ENCODE assay signal across 8 cellular contexts in the genomic region with DNA sequence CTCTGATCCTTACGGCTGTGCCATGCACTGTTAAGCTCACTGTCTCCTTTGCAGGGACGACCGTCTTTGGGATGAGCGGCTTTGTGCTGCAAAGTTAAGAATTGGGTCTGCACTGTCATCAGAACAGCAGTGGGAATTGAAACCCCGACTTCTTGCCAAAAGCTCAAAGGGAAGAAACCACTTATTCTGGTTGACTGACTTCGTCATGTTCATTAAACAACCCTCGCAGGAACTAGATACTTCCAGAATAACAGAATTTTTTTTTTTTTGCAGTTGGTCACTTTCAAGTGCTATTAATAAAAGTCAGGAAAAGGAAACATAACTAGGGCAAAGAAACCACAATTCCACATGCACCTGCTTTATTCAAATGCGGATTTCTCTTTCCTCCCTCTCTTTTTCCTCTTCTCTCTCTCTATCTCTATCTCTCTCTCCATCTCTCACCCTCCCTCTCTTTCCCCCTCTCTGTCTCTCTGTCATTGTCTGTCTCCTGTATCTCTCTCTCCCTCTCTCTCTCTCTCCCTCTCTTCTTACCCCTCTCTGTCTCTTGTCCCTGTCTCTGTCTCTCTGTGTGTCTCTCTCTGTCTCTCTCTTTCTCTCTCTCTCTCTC. TPM values are rescaled to one million over a fixed set of nuclear protein-coding genes. Genes with fewer than 3 reads are reported as not detected.
A peak's percentile ranks its signal among the peaks of the same experiment; 100 is the strongest.
DNase-seq lines count a peak whose midpoint lies in the region; ATAC-seq and TF ChIP-seq lines count a peak whose summit lies in the region.
"Had no signal": no experiment of that assay in that cellular context is flagged by ENCODE, and none has a peak within 500 bp of the region (broad histone marks: within the 10 kb centered on the region; RNA-seq: fewer than 3 reads in every experiment).

No MANE protein-coding gene starts in this region.

- H3K27ac ChIP-seq in left lung: no peak overlapping the region

- peaks cover 0 to 27% of the 10 kb centered on the region in 2 donors for H3K4me1 ChIP-seq in left lung

- DNase-seq in left lung (peak in 1 of 2 donors; percentile 20), NCI-H510A (lab: John Stamatoyannopoulos, UW) (no peak), putamen (ENCODE audit: low spot score) (no peak)
- DNase-seq: NCI-H1694 had no signal

- intact Hi-C loops in left lung (cut with DNase I): no loop called here

- H3K9me3 ChIP-seq in left lung: no peaks in the 10 kb centered on the region

- peak; percentile 87 for ATAC-seq in GM18870 (IDR thresholded peaks at IDR 0.05; ENCODE audit: unreplicated experiment)
- peak; percentile 85 for ATAC-seq in GM21576 (IDR thresholded peaks at IDR 0.05; ENCODE audit: unreplicated experiment)
- ATAC-seq in HG03460 (IDR thresholded peaks at IDR 0.05; ENCODE audit: unreplicated experiment): peak; percentile 81
- peak; percentile 33 for ATAC-seq in left lung
- ATAC-seq in HG03457 (IDR thresholded peaks at IDR 0.05; ENCODE audit: unreplicated experiment): no peak

- H3K4me3 ChIP-seq in left lung: no peak overlapping the region

- TF ChIP-seq CTCF in left lung (IDR thresholded peaks at IDR 0.05): no peak

- H3K36me3 ChIP-seq in left lung: no peaks in the 10 kb centered on the region

- H3K27me3 ChIP-seq in left lung: no peaks in the 10 kb centered on the region

RNA-seq across cellular contexts. Expression of a gene that starts 12.3 kb away (rescaled TPM):
- total RNA-seq in left lung: 10 to 100 TPM in 1 of 2 donors, 1 to 10 TPM in 1; 1.0 to 17.6 TPM

RNA-seq across cellular contexts. Expression of a gene that starts 17.2 kb away (rescaled TPM):
- 10 to 100 TPM; 29.6 to 38.2 TPM for total RNA-seq in left lung
